ENCODE assay signal across 8 cellular contexts in the genomic region with DNA sequence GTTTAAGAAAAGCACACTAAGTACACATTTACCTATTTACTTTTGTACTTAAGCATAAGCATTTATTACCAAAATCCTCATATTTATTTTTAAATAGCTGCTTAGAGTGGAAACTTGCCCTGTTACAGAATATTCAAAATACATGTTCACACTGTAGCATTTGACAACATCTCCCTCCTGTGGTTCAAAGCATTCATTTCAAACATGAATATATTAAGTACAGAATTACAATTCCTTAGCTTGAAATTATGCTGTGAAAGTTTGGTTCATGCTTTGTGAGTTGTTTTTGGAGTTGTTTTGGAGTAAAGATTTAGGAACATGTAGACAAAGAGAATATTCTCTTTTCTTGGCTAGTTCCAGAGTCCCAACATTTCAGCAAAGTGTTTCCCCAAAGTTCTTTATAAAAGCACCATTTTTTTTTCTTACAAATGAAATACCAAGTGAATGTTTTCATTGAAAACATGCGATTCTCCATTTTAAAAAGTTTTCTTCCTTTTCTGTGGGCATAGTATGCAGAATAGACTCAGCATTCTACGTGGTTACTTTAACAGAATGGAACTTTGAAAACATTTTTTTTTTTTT. TPM values are rescaled to one million over a fixed set of nuclear protein-coding genes. Genes with fewer than 3 reads are reported as not detected.
DNase-seq lines count a peak whose midpoint lies in the region; ATAC-seq and TF ChIP-seq lines count a peak whose summit lies in the region.

No MANE protein-coding gene starts in this region.

- H3K4me3 Mint-ChIP-seq in naive thymus-derived CD4-positive, alpha-beta T cell, result no peak overlapping the region
- H3K4me3 Mint-ChIP-seq in glutamatergic neuron (ENCODE audit: unreplicated experiment), result no peak overlapping the region

- DNase-seq in NCI-H510A treated with DMSO at 0.1 percent for 48 hours (lab: John Stamatoyannopoulos, UW) (peak; percentile 66), NCI-H510A (lab: John Stamatoyannopoulos, UW) (no peak), NCI-H526 treated with DMSO at 0.1 percent for 48 hours (lab: John Stamatoyannopoulos, UW) (peak; percentile 41), glutamatergic neuron (no peak), HuH-7.5 (ENCODE audit: low spot score) (no peak)
- DNase-seq in central memory CD4-positive, alpha-beta T cell, result peak; percentile 51
- peak in 4 of 9 donors; percentile 28 to 40 (median 35) for DNase-seq in naive thymus-derived CD4-positive, alpha-beta T cell
- DNase-seq in stimulated activated naive CD4-positive, alpha-beta T cell treated with Interleukin-2 at 50 U/mL for 16 hours (lab: John Stamatoyannopoulos, UW), result no peak

- intact Hi-C loops in naive thymus-derived CD4-positive, alpha-beta T cell (cut with micrococcal nuclease), result loop anchor here in 1 of 2 donors (1.0 kb wide), 1 partner anchor 106 kb away; no protein-coding TSS in a partner anchor

- no peaks in the 10 kb centered on the region for H3K4me1 ChIP-seq in naive thymus-derived CD4-positive, alpha-beta T cell (ENCODE audit: control insufficient read depth in 2 of 2, insufficient read depth in 2 of 2, low read length in 2 of 2)

- POLR2A ChIA-PET in naive thymus-derived CD4-positive, alpha-beta T cell (lab: Charles Lee), result interaction anchor here (1.4 kb wide), 1 partner anchor 105 kb away, joined by 4 read pairs; no protein-coding TSS in a partner anchor

- no peaks in the 10 kb centered on the region for H3K27me3 Mint-ChIP-seq in naive thymus-derived CD4-positive, alpha-beta T cell
- no peaks in the 10 kb centered on the region for H3K27me3 Mint-ChIP-seq in glutamatergic neuron (ENCODE audit: unreplicated experiment)

- no peaks in the 10 kb centered on the region for H3K27me3 ChIP-seq in naive thymus-derived CD4-positive, alpha-beta T cell (ENCODE audit: control insufficient read depth in 2 of 2, insufficient read depth in 2 of 2, low read length in 2 of 2)

- no peaks in the 10 kb centered on the region for H3K9me3 Mint-ChIP-seq in naive thymus-derived CD4-positive, alpha-beta T cell
- H3K9me3 Mint-ChIP-seq in glutamatergic neuron (ENCODE audit: unreplicated experiment), result peaks cover 2% of the 10 kb centered on the region

- TF ChIP-seq CTCF in glutamatergic neuron (IDR thresholded peaks at IDR 0.05; ENCODE audit: partially characterized antibody, unreplicated experiment), result no peak

- peak; percentile 77 for ATAC-seq in naive thymus-derived CD4-positive, alpha-beta T cell

- peaks cover 0 to 16% (median 7%) of the 10 kb centered on the region in 5 donors for H3K36me3 Mint-ChIP-seq in naive thymus-derived CD4-positive, alpha-beta T cell
- H3K36me3 Mint-ChIP-seq in glutamatergic neuron (ENCODE audit: unreplicated experiment), result no peaks in the 10 kb centered on the region

- no peak overlapping the region for H3K27ac ChIP-seq in naive thymus-derived CD4-positive, alpha-beta T cell (ENCODE audit: low read depth, low read length)

- H3K9me3 ChIP-seq in naive thymus-derived CD4-positive, alpha-beta T cell (ENCODE audit: control insufficient read depth in 2 of 3, low read length in 3 of 3), result no peaks in the 10 kb centered on the region

- peaks cover 0 to 36% (median 12%) of the 10 kb centered on the region in 3 experiments for H3K36me3 ChIP-seq in naive thymus-derived CD4-positive, alpha-beta T cell (ENCODE audit: control insufficient read depth in 2 of 3, insufficient read depth in 3 of 3, low read length in 3 of 3)

- no peak overlapping the region for H3K4me3 ChIP-seq in naive thymus-derived CD4-positive, alpha-beta T cell (ENCODE audit: low read length)

- CTCF ChIA-PET in naive thymus-derived CD4-positive, alpha-beta T cell (lab: Charles Lee), result interaction anchor here (0.7 to 1.3 kb wide), 6 partner anchors 22 to 177 kb away, joined by 3 to 4 read pairs (median 3); no protein-coding TSS in a partner anchor

- peaks cover 0 to 26% (median 5%) of the 10 kb centered on the region in 7 donors for H3K4me1 Mint-ChIP-seq in naive thymus-derived CD4-positive, alpha-beta T cell
- no peaks in the 10 kb centered on the region for H3K4me1 Mint-ChIP-seq in glutamatergic neuron (ENCODE audit: low read depth, unreplicated experiment)

- H3K27ac Mint-ChIP-seq in naive thymus-derived CD4-positive, alpha-beta T cell, result peak overlapping the region in 6 of 9 donors; percentile 59 to 80 (median 70)
- H3K27ac Mint-ChIP-seq in glutamatergic neuron (ENCODE audit: unreplicated experiment), result no peak overlapping the region

RNA-seq across cellular contexts. Expression of a gene that starts 33.2 kb away (rescaled TPM):
- total RNA-seq in naive thymus-derived CD4-positive, alpha-beta T cell, result 10 to 100 TPM in 4 of 5 experiments, 1 to 10 TPM in 1; 8.2 to 42.1 (median 14.3) TPM
- polyA plus RNA-seq in naive thymus-derived CD4-positive, alpha-beta T cell, result 10 to 100 TPM; 25.5 to 31.9 TPM
- 9.7 TPM for total RNA-seq in glutamatergic neuron (ENCODE audit: unreplicated experiment)

RNA-seq across cellular contexts. Expression of a gene that starts 33.4 kb away (rescaled TPM):
- total RNA-seq in naive thymus-derived CD4-positive, alpha-beta T cell, result 100 to 1,000 TPM in 1 of 5 experiments, 10 to 100 TPM in 4; 62.0 to 107 (median 71.5) TPM
- polyA plus RNA-seq in naive thymus-derived CD4-positive, alpha-beta T cell, result 10 to 100 TPM; 27.3 to 34.3 TPM
- 45.0 TPM for total RNA-seq in glutamatergic neuron (ENCODE audit: unreplicated experiment)

Comparison
In these comparisons a context has a peak if more than half of its experiments do, and no peak if none do; other contexts are left out.
1. DNase-seq: peak in NCI-H510A treated with DMSO at 0.1 percent for 48 hours (single experiment), NCI-H526 treated with DMSO at 0.1 percent for 48 hours (single experiment) and central memory CD4-positive, alpha-beta T cell (single experiment); none in NCI-H510A (single experiment), glutamatergic neuron (single experiment), stimulated activated naive CD4-positive, alpha-beta T cell treated with Interleukin-2 at 50 U/mL for 16 hours (single experiment) and HuH-7.5 (single experiment).